14 cellular contexts compared by ENCODE assay signal in the genomic region with DNA sequence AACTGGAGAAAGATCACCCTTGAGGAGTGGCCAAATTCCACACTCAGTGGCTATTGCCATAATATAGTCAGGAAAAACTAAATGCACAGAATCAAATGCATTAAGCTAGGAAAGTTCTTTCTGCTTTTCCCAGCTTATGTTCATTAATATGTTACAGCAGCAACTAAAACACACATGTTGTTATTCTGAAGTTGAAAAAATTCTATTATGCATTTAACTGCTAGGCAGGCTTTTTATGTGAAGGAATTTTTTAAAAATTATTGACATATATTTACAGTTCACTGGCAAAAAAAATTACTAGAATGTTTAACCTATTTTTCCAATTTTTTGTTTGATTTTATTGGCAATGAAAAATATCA. TPM values are rescaled to one million over a fixed set of nuclear protein-coding genes. Genes with fewer than 3 reads are reported as not detected.
DNase-seq lines count a peak whose midpoint lies in the region; ATAC-seq and TF ChIP-seq lines count a peak whose summit lies in the region.
"Had no signal": no experiment of that assay in that cellular context is flagged by ENCODE, and none has a peak within 500 bp of the region (broad histone marks: within the 10 kb centered on the region; RNA-seq: fewer than 3 reads in every experiment).

No MANE protein-coding gene starts in this region.

- H3K27me3 ChIP-seq in MM.1S (replicated peaks; ENCODE audit: insufficient read depth, low read length), result no peaks in the 10 kb centered on the region
- no peaks in the 10 kb centered on the region for H3K27me3 ChIP-seq in muscle layer of duodenum (ENCODE audit: low read depth, low read length)
- H3K27me3 ChIP-seq in thyroid gland, result no peaks in the 10 kb centered on the region

- no peaks in the 10 kb centered on the region for H4K20me1 ChIP-seq in MM.1S (ENCODE audit: insufficient read depth, low read length)

- H3F3A ChIP-seq in MM.1S (ENCODE audit: insufficient read depth, low read length), result peaks cover 7% of the 10 kb centered on the region; the same call in 1 of the 2 replicates

- DNase-seq in MM.1S (no peak), thyroid gland (no peak), posterior cingulate gyrus (no peak), COR-L47 (lab: John Stamatoyannopoulos, UW) (no peak)
- DNase-seq in activated CD4-positive, alpha-beta T cell treated with anti-CD3 and anti-CD28 coated beads for 4 hours, result no peak
- DNase-seq: activated CD8-positive, alpha-beta T cell treated with anti-CD3 and anti-CD28 coated beads for 36 hours; activated gamma-delta T cell; central memory CD4-positive, alpha-beta T cell; MV-4-11; natural killer cell; NCI-H345 had no signal

- H3K27ac ChIP-seq in MM.1S (ENCODE audit: low read length) (no peak overlapping the region; the same call in 1 of the 2 replicates), cingulate gyrus (ENCODE audit: low read depth, low read length) (peak overlapping the region; percentile 42), muscle layer of duodenum (ENCODE audit: low read length) (peak overlapping the region; percentile 94), thyroid gland (peak overlapping the region in 2 of 3 donors; percentile 54 to 55)

- H3K4me3 ChIP-seq in MM.1S (ENCODE audit: low read length) (peak overlapping the region; percentile 45; the same call in 1 of the 2 replicates), muscle layer of duodenum (ENCODE audit: low read depth in 1 of 2, low read length in 2 of 2) (peak overlapping the region; percentile 13 to 42), thyroid gland (replicated peaks in 1 of 3) (no peak overlapping the region)

- H3K9me3 ChIP-seq in MM.1S (replicated peaks; ENCODE audit: insufficient read depth, low read length), result no peaks in the 10 kb centered on the region
- no peaks in the 10 kb centered on the region for H3K9me3 ChIP-seq in muscle layer of duodenum (ENCODE audit: control insufficient read depth in 1 of 2, low read length in 2 of 2)
- H3K9me3 ChIP-seq in thyroid gland, result no peaks in the 10 kb centered on the region

- no peak for ATAC-seq in GM19324 (IDR thresholded peaks at IDR 0.05; ENCODE audit: low FRiP score, unreplicated experiment)
- ATAC-seq: activated CD8-positive, alpha-beta T cell treated with anti-CD3 and anti-CD28 coated beads for 36 hours; natural killer cell had no signal

- intact Hi-C loops in thyroid gland (cut with DNase I) (no loop called here), posterior cingulate gyrus (cut with DNase I) (no loop called here)

- H3K79me2 ChIP-seq in MM.1S (ENCODE audit: low read length), result no peaks in the 10 kb centered on the region

- peaks cover 19% of the 10 kb centered on the region; the same call in 1 of the 2 replicates for H3K4me1 ChIP-seq in MM.1S (ENCODE audit: low read length)
- H3K4me1 ChIP-seq in muscle layer of duodenum (ENCODE audit: control insufficient read depth in 1 of 2, insufficient read depth in 2 of 2, low read length in 2 of 2), result peaks cover 10 to 61% of the 10 kb centered on the region in 2 donors
- peaks cover 0 to 6% of the 10 kb centered on the region in 2 donors for H3K4me1 ChIP-seq in thyroid gland

- H2AFZ ChIP-seq in MM.1S (ENCODE audit: low read length), result peak overlapping the region; percentile 87; the same call in 1 of the 2 replicates

- no peak overlapping the region; the same call in 1 of the 2 replicates for H3K9ac ChIP-seq in MM.1S (ENCODE audit: low read length)

- no peak for TF ChIP-seq POLR2A in thyroid gland (IDR thresholded peaks at IDR 0.05)

- TF ChIP-seq CTCF in MM.1S (IDR thresholded peaks at IDR 0.05; ENCODE audit: low read length) (no peak), thyroid gland (IDR thresholded peaks at IDR 0.05) (no peak)

- no peaks in the 10 kb centered on the region for H3K36me3 ChIP-seq in MM.1S (replicated peaks; ENCODE audit: insufficient read depth, low read length)
- no peaks in the 10 kb centered on the region for H3K36me3 ChIP-seq in muscle layer of duodenum (ENCODE audit: control insufficient read depth in 1 of 2, insufficient read depth in 2 of 2, low read length in 2 of 2)
- no peaks in the 10 kb centered on the region for H3K36me3 ChIP-seq in thyroid gland

- H3K9me2 ChIP-seq in MM.1S (replicated peaks; ENCODE audit: insufficient read depth, low read length), result no peaks in the 10 kb centered on the region

- peak overlapping the region; percentile 79 for H3K4me2 ChIP-seq in MM.1S (ENCODE audit: low read depth, low read length)

RNA-seq across cellular contexts. Expression of gene SCHIP1, which starts 13.8 kb away (rescaled TPM):
- total RNA-seq in thyroid gland, result 1 to 10 TPM; 1.8 to 3.4 (median 2.4) TPM
- total RNA-seq: activated CD8-positive, alpha-beta T cell treated with anti-CD3 and anti-CD28 coated beads for 36 hours; natural killer cell had no signal

Comparison
In these comparisons a context has a peak if more than half of its experiments do, and no peak if none do; other contexts are left out.
1. H3K4me3 ChIP-seq: peak in MM.1S (single experiment) and muscle layer of duodenum (2 of 2); none in thyroid gland (0 of 3).